In the genomic region with DNA sequence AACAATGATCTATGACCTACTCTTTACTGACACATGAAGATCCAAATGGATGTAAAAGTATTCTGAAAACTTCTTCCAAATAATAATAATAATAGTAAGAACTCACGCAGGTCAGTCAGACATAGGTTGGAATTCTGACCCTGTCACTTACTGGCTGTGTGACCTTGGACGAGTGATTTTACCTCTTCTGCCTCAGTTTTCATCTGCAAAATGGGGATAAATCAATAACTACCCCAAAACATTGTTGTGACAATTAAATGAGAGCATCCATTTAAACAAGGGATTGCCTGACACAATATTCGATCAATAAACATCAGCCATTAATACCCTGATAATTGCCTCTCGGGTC, we compare ENCODE assay signal across 9 cellular contexts. TPM values are rescaled to one million over a fixed set of nuclear protein-coding genes. Genes with fewer than 3 reads are reported as not detected.
DNase-seq lines count a peak whose midpoint lies in the region; ATAC-seq, FAIRE-seq and TF ChIP-seq lines count a peak whose summit lies in the region.
"Had no signal": no experiment of that assay in that cellular context is flagged by ENCODE, and none has a peak within 500 bp of the region (broad histone marks: within the 10 kb centered on the region; RNA-seq: fewer than 3 reads in every experiment).

No MANE protein-coding gene starts in this region.

- no peaks in the 10 kb centered on the region for H3K36me3 Mint-ChIP-seq in T-helper 1 cell treated with Interleukin-12 subunit alpha and Interleukin-12 subunit beta and Interleukin-4 antibody, amounts not matched to agents 30 μg/mL and 1 μg/mL, for 36 hours (ENCODE audit: low read depth)
- H3K36me3 Mint-ChIP-seq in activated naive CD8-positive, alpha-beta T cell, result no peaks in the 10 kb centered on the region

- no peak for ATAC-seq in GM19324 (IDR thresholded peaks at IDR 0.05; ENCODE audit: low FRiP score, unreplicated experiment)

- peaks cover 7% of the 10 kb centered on the region in 2 donors for H3K4me1 ChIP-seq in kidney (ENCODE audit: control insufficient read depth in 1 of 2, insufficient read depth in 1 of 2, low read depth in 1 of 2, low read length in 2 of 2)

- no peak for TF ChIP-seq CTCF in kidney (IDR thresholded peaks at IDR 0.05; ENCODE audit: borderline replicate concordance, extremely low read depth, insufficient read depth)

- intact Hi-C loops in kidney (cut with DNase I), result loop anchor here (10.0 kb wide), 1 partner anchor 1475 kb away; no protein-coding TSS in a partner anchor

- peak overlapping the region; percentile 94 for H3K4me3 Mint-ChIP-seq in T-helper 1 cell treated with Interleukin-12 subunit alpha and Interleukin-12 subunit beta and Interleukin-4 antibody, amounts not matched to agents 30 μg/mL and 1 μg/mL, for 36 hours
- H3K4me3 Mint-ChIP-seq in activated naive CD8-positive, alpha-beta T cell, result peak overlapping the region; percentile 94

- H3K27me3 Mint-ChIP-seq in T-helper 1 cell treated with Interleukin-12 subunit alpha and Interleukin-12 subunit beta and Interleukin-4 antibody, amounts not matched to agents 30 μg/mL and 1 μg/mL, for 36 hours (ENCODE audit: low read depth), result peaks cover 28% of the 10 kb centered on the region
- H3K27me3 Mint-ChIP-seq in activated naive CD8-positive, alpha-beta T cell, result peaks cover 2% of the 10 kb centered on the region

- peak overlapping the region; percentile 92 to 97 for H3K4me3 ChIP-seq in kidney (ENCODE audit: low read length in 2 of 2)

- FAIRE-seq in kidney (lab: Jason Lieb, UNC), result no peak
- FAIRE-seq: A204.1 had no signal

- H3K27ac ChIP-seq in kidney (ENCODE audit: low read depth in 2 of 2, low read length in 2 of 2) (no peak overlapping the region), substantia nigra (ENCODE audit: low read depth, low read length, poor library complexity, severe bottlenecking) (peak overlapping the region; percentile 75)

- peak overlapping the region; percentile 63 to 88 for H3K9ac ChIP-seq in kidney (ENCODE audit: low read length in 2 of 2)

- peak overlapping the region; percentile 89 for H3K27ac Mint-ChIP-seq in T-helper 1 cell treated with Interleukin-12 subunit alpha and Interleukin-12 subunit beta and Interleukin-4 antibody, amounts not matched to agents 30 μg/mL and 1 μg/mL, for 36 hours
- H3K27ac Mint-ChIP-seq in activated naive CD8-positive, alpha-beta T cell, result peak overlapping the region; percentile 91

- peaks cover 0 to under 1% of the 10 kb centered on the region in 2 donors for H3K36me3 ChIP-seq in kidney (ENCODE audit: control insufficient read depth in 1 of 2, insufficient read depth in 2 of 2, low read length in 2 of 2)

- H3K4me1 Mint-ChIP-seq in T-helper 1 cell treated with Interleukin-12 subunit alpha and Interleukin-12 subunit beta and Interleukin-4 antibody, amounts not matched to agents 30 μg/mL and 1 μg/mL, for 36 hours (ENCODE audit: low read depth), result peaks cover 17% of the 10 kb centered on the region
- H3K4me1 Mint-ChIP-seq in activated naive CD8-positive, alpha-beta T cell (ENCODE audit: low read depth), result peaks cover 23% of the 10 kb centered on the region

- no peaks in the 10 kb centered on the region for H3K9me3 ChIP-seq in kidney (ENCODE audit: control insufficient read depth in 1 of 2, low read length in 2 of 2)

- no peaks in the 10 kb centered on the region for H3K9me3 Mint-ChIP-seq in T-helper 1 cell treated with Interleukin-12 subunit alpha and Interleukin-12 subunit beta and Interleukin-4 antibody, amounts not matched to agents 30 μg/mL and 1 μg/mL, for 36 hours
- no peaks in the 10 kb centered on the region for H3K9me3 Mint-ChIP-seq in activated naive CD8-positive, alpha-beta T cell (ENCODE audit: low read depth)

- DNase-seq in T-helper 1 cell (no peak), kidney (no peak), substantia nigra (lab: John Stamatoyannopoulos, UW) (no peak), NCI-H2171 treated with DMSO at 0.1 percent for 48 hours (lab: John Stamatoyannopoulos, UW) (no peak), NCI-H2227 treated with DMSO at 0.1 percent for 48 hours (lab: John Stamatoyannopoulos, UW) (no peak)

RNA-seq across cellular contexts. Expression of gene MECR, which starts 0.6 kb away (rescaled TPM):
- total RNA-seq in kidney, result 27.7 TPM
- 42.6 TPM for polyA plus RNA-seq in kidney (ENCODE audit: insufficient read depth, low read depth, low replicate concordance)

RNA-seq across cellular contexts. Expression of gene PTPRU, which starts 6.1 kb away (rescaled TPM):
- 53.6 TPM for total RNA-seq in kidney
- 3.7 TPM for polyA plus RNA-seq in kidney (ENCODE audit: insufficient read depth, low read depth, low replicate concordance)

RNA-seq across cellular contexts. Expression of gene SRSF4, which starts 48.5 kb away (rescaled TPM):
- total RNA-seq in kidney, result 72.3 TPM
- polyA plus RNA-seq in kidney (ENCODE audit: insufficient read depth, low read depth, low replicate concordance), result 48.4 TPM
